ENCODE assay signal across 1 cellular context in the genomic region with DNA sequence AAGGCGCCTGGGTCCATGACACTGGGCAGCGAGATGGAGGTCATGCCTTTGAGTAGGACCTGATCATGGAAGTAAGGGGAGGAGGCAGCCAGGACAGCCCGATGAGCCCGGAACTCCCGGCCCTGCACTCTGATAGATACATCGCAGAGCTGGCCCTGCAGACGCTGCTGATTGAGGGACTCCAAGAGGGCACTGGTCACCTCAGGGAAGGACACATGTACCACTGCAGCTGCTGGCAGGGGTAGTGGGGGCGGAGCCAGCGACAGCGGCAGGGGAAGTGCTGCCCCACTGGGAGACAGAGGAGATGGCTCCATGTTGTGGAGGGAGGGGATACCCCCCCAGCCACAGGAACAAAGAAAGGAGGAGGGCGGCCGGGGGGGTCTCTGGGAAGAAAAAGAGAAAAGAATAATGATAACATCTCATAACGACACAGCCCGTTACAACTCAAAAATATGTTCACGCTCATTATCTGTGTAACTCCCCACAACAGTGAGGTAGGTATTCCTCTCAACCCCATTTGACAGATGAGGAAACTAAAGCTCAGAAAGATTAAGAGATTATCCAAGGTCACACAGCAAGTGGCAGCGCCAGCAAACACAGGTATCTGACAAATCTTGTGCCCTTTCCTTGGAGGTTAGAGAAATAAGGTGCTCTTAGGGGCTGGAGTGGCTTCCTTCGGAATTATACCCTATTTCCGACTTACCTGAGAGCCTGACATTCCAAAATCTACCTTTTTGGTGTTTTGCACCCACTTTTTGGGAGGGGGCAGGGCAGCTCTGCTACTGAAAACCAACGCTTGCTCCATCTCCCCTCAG.
TF ChIP-seq lines count a peak whose summit lies in the region.

No MANE protein-coding gene starts in this region.

TF ChIP-seq in K562, 482 proteins besides CTCF, POLR2A, EP300 and RAD21 (continues in another document):
- no peak for TF ChIP-seq JUND (IDR thresholded peaks at IDR 0.05; ENCODE audit: borderline replicate concordance, low read depth, low read length)
- TF ChIP-seq JUND (tag; IDR thresholded peaks at IDR 0.05; ENCODE audit: borderline replicate concordance, low read depth, low read length) = no peak
- no peak for TF ChIP-seq BRCA1 (IDR thresholded peaks at IDR 0.05)
- TF ChIP-seq BRCA1 (CRISPR knock-in tag; IDR thresholded peaks at IDR 0.05) = no peak
- no peak for TF ChIP-seq STAT5B (CRISPR knock-in tag; IDR thresholded peaks at IDR 0.05)
- TF ChIP-seq ARHGAP35 (IDR thresholded peaks at IDR 0.05; ENCODE audit: partially characterized antibody) = no peak
- no peak for TF ChIP-seq ERF (CRISPR knock-in tag; IDR thresholded peaks at IDR 0.05)
- TF ChIP-seq, protein P1, sequence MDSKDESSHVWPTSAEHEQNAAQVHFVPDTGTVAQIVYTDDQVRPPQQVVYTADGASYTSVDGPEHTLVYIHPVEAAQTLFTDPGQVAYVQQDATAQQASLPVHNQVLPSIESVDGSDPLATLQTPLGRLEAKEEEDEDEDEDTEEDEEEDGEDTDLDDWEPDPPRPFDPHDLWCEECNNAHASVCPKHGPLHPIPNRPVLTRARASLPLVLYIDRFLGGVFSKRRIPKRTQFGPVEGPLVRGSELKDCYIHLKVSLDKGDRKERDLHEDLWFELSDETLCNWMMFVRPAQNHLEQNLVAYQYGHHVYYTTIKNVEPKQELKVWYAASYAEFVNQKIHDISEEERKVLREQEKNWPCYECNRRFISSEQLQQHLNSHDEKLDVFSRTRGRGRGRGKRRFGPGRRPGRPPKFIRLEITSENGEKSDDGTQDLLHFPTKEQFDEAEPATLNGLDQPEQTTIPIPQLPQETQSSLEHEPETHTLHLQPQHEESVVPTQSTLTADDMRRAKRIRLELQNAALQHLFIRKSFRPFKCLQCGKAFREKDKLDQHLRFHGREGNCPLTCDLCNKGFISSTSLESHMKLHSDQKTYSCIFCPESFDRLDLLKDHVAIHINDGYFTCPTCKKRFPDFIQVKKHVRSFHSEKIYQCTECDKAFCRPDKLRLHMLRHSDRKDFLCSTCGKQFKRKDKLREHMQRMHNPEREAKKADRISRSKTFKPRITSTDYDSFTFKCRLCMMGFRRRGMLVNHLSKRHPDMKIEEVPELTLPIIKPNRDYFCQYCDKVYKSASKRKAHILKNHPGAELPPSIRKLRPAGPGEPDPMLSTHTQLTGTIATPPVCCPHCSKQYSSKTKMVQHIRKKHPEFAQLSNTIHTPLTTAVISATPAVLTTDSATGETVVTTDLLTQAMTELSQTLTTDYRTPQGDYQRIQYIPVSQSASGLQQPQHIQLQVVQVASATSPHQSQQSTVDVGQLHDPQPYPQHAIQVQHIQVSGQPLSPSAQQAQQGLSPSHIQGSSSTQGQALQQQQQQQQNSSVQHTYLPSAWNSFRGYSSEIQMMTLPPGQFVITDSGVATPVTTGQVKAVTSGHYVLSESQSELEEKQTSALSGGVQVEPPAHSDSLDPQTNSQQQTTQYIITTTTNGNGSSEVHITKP (IDR thresholded peaks at IDR 0.05; ENCODE audit: partially characterized antibody) = peak; percentile 25
- no peak for TF ChIP-seq E2F3 (CRISPR knock-in tag; IDR thresholded peaks at IDR 0.05)
- no peak for TF ChIP-seq NCOA1 (IDR thresholded peaks at IDR 0.05; ENCODE audit: low read depth)
- TF ChIP-seq, protein P2, sequence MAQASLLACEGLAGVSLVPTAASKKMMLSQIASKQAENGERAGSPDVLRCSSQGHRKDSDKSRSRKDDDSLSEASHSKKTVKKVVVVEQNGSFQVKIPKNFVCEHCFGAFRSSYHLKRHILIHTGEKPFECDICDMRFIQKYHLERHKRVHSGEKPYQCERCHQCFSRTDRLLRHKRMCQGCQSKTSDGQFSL (CRISPR knock-in tag; IDR thresholded peaks at IDR 0.05) = 0 out of 2 replicates have a peak, but pooled peaks have one; percentile 31
- TF ChIP-seq, protein P2 (tag; IDR thresholded peaks at IDR 0.05) = no peak
- TF ChIP-seq EP400 (IDR thresholded peaks at IDR 0.05) = no peak
- no peak for TF ChIP-seq KAT7 (CRISPR knock-in tag; IDR thresholded peaks at IDR 0.05; ENCODE audit: borderline replicate concordance)
- no peak for TF ChIP-seq POLR2G (IDR thresholded peaks at IDR 0.05; ENCODE audit: low read depth, low read length)
- TF ChIP-seq NFATC3 (IDR thresholded peaks at IDR 0.05) = no peak
- TF ChIP-seq GATA2 (CRISPR knock-in tag; IDR thresholded peaks at IDR 0.05) = peak; percentile 84
- no peak for TF ChIP-seq ILF3 (IDR thresholded peaks at IDR 0.05; ENCODE audit: borderline replicate concordance)
- no peak for TF ChIP-seq RNF2 (IDR thresholded peaks at IDR 0.05)
- peak; percentile 80; the same call in 1 of the 2 replicates for TF ChIP-seq KLF13 (tag; IDR thresholded peaks at IDR 0.05; ENCODE audit: borderline replicate concordance, low read depth)
- peak; percentile 34 for TF ChIP-seq SMARCB1 (IDR thresholded peaks at IDR 0.05; ENCODE audit: insufficient read length, low read depth)
- TF ChIP-seq, protein P3, sequence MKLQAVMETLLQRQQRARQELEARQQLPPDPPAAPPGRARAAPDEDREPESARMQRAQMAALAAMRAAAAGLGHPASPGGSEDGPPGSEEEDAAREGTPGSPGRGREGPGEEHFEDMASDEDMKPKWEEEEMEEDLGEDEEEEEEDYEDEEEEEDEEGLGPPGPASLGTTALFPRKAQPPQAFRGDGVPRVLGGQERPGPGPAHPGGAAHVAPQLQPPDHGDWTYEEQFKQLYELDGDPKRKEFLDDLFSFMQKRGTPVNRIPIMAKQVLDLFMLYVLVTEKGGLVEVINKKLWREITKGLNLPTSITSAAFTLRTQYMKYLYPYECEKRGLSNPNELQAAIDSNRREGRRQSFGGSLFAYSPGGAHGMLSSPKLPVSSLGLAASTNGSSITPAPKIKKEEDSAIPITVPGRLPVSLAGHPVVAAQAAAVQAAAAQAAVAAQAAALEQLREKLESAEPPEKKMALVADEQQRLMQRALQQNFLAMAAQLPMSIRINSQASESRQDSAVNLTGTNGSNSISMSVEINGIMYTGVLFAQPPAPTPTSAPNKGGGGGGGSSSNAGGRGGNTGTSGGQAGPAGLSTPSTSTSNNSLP (IDR thresholded peaks at IDR 0.05; ENCODE audit: borderline replicate concordance, low read depth, low read length) = no peak
- no peak for TF ChIP-seq ZNF766 (CRISPR knock-in tag; conservative IDR thresholded peaks at IDR 0.05)
- peak; percentile 72 for TF ChIP-seq ESRRA (IDR thresholded peaks at IDR 0.05; ENCODE audit: borderline replicate concordance, low read depth)
- no peak for TF ChIP-seq ZNF143 (CRISPR knock-in tag; IDR thresholded peaks at IDR 0.05)
- TF ChIP-seq JUNB (CRISPR knock-in tag; conservative IDR thresholded peaks at IDR 0.05) = no peak
- TF ChIP-seq KDM1A (IDR thresholded peaks at IDR 0.05) = peak in 1 of 2 experiments; percentile 73; a peak in 3 of 4 replicates
- TF ChIP-seq TCF3 (CRISPR knock-in tag; IDR thresholded peaks at IDR 0.05) = no peak
- TF ChIP-seq, protein P4, sequence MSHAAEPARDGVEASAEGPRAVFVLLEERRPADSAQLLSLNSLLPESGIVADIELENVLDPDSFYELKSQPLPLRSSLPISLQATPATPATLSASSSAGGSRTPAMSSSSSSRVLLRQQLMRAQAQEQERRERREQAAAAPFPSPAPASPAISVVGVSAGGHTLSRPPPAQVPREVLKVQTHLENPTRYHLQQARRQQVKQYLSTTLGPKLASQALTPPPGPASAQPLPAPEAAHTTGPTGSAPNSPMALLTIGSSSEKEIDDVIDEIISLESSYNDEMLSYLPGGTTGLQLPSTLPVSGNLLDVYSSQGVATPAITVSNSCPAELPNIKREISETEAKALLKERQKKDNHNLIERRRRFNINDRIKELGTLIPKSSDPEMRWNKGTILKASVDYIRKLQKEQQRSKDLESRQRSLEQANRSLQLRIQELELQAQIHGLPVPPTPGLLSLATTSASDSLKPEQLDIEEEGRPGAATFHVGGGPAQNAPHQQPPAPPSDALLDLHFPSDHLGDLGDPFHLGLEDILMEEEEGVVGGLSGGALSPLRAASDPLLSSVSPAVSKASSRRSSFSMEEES (CRISPR knock-in tag; IDR thresholded peaks at IDR 0.05) = no peak
- TF ChIP-seq, protein P5, sequence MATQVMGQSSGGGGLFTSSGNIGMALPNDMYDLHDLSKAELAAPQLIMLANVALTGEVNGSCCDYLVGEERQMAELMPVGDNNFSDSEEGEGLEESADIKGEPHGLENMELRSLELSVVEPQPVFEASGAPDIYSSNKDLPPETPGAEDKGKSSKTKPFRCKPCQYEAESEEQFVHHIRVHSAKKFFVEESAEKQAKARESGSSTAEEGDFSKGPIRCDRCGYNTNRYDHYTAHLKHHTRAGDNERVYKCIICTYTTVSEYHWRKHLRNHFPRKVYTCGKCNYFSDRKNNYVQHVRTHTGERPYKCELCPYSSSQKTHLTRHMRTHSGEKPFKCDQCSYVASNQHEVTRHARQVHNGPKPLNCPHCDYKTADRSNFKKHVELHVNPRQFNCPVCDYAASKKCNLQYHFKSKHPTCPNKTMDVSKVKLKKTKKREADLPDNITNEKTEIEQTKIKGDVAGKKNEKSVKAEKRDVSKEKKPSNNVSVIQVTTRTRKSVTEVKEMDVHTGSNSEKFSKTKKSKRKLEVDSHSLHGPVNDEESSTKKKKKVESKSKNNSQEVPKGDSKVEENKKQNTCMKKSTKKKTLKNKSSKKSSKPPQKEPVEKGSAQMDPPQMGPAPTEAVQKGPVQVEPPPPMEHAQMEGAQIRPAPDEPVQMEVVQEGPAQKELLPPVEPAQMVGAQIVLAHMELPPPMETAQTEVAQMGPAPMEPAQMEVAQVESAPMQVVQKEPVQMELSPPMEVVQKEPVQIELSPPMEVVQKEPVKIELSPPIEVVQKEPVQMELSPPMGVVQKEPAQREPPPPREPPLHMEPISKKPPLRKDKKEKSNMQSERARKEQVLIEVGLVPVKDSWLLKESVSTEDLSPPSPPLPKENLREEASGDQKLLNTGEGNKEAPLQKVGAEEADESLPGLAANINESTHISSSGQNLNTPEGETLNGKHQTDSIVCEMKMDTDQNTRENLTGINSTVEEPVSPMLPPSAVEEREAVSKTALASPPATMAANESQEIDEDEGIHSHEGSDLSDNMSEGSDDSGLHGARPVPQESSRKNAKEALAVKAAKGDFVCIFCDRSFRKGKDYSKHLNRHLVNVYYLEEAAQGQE (CRISPR knock-in tag; IDR thresholded peaks at IDR 0.05; ENCODE audit: low read depth) = no peak
- TF ChIP-seq NR1H2 (CRISPR knock-in tag; IDR thresholded peaks at IDR 0.05) = no peak
- TF ChIP-seq HNRNPLL (IDR thresholded peaks at IDR 0.05; ENCODE audit: low read depth, low read length, poor library complexity, severe bottlenecking) = no peak
- TF ChIP-seq, protein P6, sequence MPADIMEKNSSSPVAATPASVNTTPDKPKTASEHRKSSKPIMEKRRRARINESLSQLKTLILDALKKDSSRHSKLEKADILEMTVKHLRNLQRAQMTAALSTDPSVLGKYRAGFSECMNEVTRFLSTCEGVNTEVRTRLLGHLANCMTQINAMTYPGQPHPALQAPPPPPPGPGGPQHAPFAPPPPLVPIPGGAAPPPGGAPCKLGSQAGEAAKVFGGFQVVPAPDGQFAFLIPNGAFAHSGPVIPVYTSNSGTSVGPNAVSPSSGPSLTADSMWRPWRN (IDR thresholded peaks at IDR 0.05; ENCODE audit: low read depth) = no peak
- TF ChIP-seq HDGF (IDR thresholded peaks at IDR 0.05) = no peak
- no peak for TF ChIP-seq RBM34 (IDR thresholded peaks at IDR 0.05; ENCODE audit: borderline replicate concordance, insufficient read depth, low read length)
- no peak for TF ChIP-seq SMAD4 (CRISPR knock-in tag; conservative IDR thresholded peaks at IDR 0.05)
- TF ChIP-seq, protein P7, sequence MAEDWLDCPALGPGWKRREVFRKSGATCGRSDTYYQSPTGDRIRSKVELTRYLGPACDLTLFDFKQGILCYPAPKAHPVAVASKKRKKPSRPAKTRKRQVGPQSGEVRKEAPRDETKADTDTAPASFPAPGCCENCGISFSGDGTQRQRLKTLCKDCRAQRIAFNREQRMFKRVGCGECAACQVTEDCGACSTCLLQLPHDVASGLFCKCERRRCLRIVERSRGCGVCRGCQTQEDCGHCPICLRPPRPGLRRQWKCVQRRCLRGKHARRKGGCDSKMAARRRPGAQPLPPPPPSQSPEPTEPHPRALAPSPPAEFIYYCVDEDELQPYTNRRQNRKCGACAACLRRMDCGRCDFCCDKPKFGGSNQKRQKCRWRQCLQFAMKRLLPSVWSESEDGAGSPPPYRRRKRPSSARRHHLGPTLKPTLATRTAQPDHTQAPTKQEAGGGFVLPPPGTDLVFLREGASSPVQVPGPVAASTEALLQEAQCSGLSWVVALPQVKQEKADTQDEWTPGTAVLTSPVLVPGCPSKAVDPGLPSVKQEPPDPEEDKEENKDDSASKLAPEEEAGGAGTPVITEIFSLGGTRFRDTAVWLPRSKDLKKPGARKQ (CRISPR knock-in tag; IDR thresholded peaks at IDR 0.05) = no peak
- TF ChIP-seq ATF7 (IDR thresholded peaks at IDR 0.05) = no peak
- TF ChIP-seq HMGN3 (IDR thresholded peaks at IDR 0.05; ENCODE audit: borderline replicate concordance, extremely low read depth, insufficient read length, low read depth, low read length) = no peak
- TF ChIP-seq MIER1 (IDR thresholded peaks at IDR 0.05; ENCODE audit: low read depth) = no peak
- TF ChIP-seq ZNF707 (CRISPR knock-in tag; conservative IDR thresholded peaks at IDR 0.05) = no peak
- TF ChIP-seq, protein P8, sequence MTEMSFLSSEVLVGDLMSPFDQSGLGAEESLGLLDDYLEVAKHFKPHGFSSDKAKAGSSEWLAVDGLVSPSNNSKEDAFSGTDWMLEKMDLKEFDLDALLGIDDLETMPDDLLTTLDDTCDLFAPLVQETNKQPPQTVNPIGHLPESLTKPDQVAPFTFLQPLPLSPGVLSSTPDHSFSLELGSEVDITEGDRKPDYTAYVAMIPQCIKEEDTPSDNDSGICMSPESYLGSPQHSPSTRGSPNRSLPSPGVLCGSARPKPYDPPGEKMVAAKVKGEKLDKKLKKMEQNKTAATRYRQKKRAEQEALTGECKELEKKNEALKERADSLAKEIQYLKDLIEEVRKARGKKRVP (CRISPR knock-in tag; IDR thresholded peaks at IDR 0.05) = peak; percentile 12; the same call in 1 of the 2 replicates
- no peak for TF ChIP-seq KLF1 (tag; IDR thresholded peaks at IDR 0.05)
- TF ChIP-seq, protein P9, sequence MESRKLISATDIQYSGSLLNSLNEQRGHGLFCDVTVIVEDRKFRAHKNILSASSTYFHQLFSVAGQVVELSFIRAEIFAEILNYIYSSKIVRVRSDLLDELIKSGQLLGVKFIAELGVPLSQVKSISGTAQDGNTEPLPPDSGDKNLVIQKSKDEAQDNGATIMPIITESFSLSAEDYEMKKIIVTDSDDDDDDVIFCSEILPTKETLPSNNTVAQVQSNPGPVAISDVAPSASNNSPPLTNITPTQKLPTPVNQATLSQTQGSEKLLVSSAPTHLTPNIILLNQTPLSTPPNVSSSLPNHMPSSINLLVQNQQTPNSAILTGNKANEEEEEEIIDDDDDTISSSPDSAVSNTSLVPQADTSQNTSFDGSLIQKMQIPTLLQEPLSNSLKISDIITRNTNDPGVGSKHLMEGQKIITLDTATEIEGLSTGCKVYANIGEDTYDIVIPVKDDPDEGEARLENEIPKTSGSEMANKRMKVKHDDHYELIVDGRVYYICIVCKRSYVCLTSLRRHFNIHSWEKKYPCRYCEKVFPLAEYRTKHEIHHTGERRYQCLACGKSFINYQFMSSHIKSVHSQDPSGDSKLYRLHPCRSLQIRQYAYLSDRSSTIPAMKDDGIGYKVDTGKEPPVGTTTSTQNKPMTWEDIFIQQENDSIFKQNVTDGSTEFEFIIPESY (CRISPR knock-in tag; IDR thresholded peaks at IDR 0.05) = no peak
- no peak for TF ChIP-seq CSDE1 (IDR thresholded peaks at IDR 0.05)
- TF ChIP-seq GABPA (tag; conservative IDR thresholded peaks at IDR 0.05; ENCODE audit: low read depth) = no peak
- TF ChIP-seq CBFB (CRISPR knock-in tag; IDR thresholded peaks at IDR 0.05) = no peak
- peak; percentile 97 for TF ChIP-seq RBM25 (IDR thresholded peaks at IDR 0.05; ENCODE audit: low read depth, low read length, severe bottlenecking)
- TF ChIP-seq GABPB1 (CRISPR knock-in tag; IDR thresholded peaks at IDR 0.05) = no peak
